In the genomic region with DNA sequence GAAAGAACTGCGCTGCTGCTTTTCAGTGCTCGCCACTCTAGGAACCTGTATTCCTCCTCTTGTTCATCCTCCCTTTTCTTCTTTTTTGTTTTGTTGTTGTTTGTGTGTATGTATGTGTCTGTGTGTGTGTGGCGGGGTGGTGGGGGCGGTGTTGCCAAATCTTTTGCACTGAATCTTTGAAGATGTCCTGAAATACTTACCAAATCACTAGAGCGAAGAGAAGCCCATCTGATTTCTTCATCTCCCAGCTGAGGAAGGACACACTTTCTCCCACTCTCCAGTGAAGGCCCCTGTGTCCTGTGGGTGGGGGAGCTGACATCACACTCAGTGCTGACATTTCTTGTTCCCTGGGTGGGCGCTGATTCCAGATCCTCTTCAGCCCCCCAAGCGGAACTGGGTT, we compare ENCODE assay signal across 2 cellular contexts.
TF ChIP-seq lines count a peak whose summit lies in the region.

No MANE protein-coding gene starts in this region.

TF ChIP-seq in A549, 52 proteins besides CTCF, POLR2A, EP300 and RAD21:
- no peak for TF ChIP-seq TP53 (CRISPR knock-in tag; IDR thresholded peaks at IDR 0.05)

TF ChIP-seq in HCT116, 20 proteins besides CTCF, POLR2A, EP300 and RAD21:
- TF ChIP-seq ZNF274 (IDR thresholded peaks at IDR 0.05; ENCODE audit: low read depth, low read length) (no peak), YY1 (IDR thresholded peaks at IDR 0.05; ENCODE audit: extremely low read depth, insufficient replicate concordance, low read depth, low read length) (no peak), EZH2phosphoT487 (IDR thresholded peaks at IDR 0.05; ENCODE audit: borderline replicate concordance) (no peak)
- TF ChIP-seq, protein P1, sequence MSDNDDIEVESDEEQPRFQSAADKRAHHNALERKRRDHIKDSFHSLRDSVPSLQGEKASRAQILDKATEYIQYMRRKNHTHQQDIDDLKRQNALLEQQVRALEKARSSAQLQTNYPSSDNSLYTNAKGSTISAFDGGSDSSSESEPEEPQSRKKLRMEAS (IDR thresholded peaks at IDR 0.05), result no peak
